Comparison of ENCODE assay signal across 11 cellular contexts in the genomic region with DNA sequence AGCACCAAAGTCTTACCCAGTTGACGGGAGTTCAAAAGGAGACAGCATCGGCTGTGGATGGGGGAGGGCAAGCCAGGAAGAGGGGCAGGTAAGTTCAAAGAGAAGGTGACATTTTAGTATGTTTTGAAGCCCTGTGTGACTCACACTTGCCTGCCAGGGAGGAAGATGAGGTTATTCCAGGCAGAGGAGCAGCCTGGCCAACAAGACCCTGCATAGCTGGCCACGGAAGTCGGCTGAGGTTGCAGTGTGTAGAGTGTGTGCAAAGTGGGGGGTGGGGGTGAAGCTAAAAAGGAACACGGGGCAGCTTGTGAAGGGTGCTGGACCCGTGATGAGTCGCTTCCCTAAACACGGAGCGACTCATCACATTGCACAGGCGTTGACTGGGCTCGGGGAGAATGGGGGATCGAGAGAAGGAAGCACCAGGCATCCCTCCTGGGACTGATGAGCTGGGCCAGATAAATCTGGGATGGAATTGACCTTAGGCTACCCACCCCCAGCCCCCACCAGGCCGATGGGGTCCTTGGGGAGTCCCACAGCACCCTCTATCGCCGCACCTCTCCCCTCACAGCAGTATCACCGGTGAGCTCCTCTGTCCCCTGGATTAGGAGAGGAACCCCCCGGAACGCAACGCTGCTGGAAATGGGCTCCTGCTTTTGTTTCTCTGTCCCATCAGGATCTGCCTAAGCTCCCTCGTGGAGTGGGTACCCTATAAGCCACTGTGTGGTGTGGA.
DNase-seq lines count a peak whose midpoint lies in the region; ATAC-seq and TF ChIP-seq lines count a peak whose summit lies in the region.
"Had no signal": no experiment of that assay in that cellular context is flagged by ENCODE, and none has a peak within 500 bp of the region (broad histone marks: within the 10 kb centered on the region; RNA-seq: fewer than 3 reads in every experiment).

No MANE protein-coding gene starts in this region.

- H3K4me3 Mint-ChIP-seq in activated CD4-positive, alpha-beta T cell treated with anti-CD3 and anti-CD28 coated beads for 36 hours: peak overlapping the region; percentile 52
- H3K4me3 Mint-ChIP-seq: H9 had no signal

- H3K27me3 Mint-ChIP-seq in activated CD4-positive, alpha-beta T cell treated with anti-CD3 and anti-CD28 coated beads for 36 hours: no peaks in the 10 kb centered on the region

- peaks cover 97% of the 10 kb centered on the region for H3K4me1 Mint-ChIP-seq in activated CD4-positive, alpha-beta T cell treated with anti-CD3 and anti-CD28 coated beads for 36 hours
- H3K4me1 Mint-ChIP-seq: H9 had no signal

- H3K4me1 ChIP-seq in HCT116 (ENCODE audit: control insufficient read depth in 1 of 2, insufficient read depth in 2 of 2, low read length in 2 of 2) (peaks cover 18 to 38% of the 10 kb centered on the region in 2 experiments; a peak in 3 of 4 replicates), ascending aorta (no peaks in the 10 kb centered on the region)

- no peak overlapping the region; the same call in 1 of the 2 replicates for H3K27ac ChIP-seq in HCT116 (ENCODE audit: low read depth, low read length)
- H3K27ac ChIP-seq in ascending aorta: no peak overlapping the region

- TF ChIP-seq CTCF in HCT116 (IDR thresholded peaks at IDR 0.05 in 2 of 3, conservative IDR thresholded peaks at IDR 0.05 in 1 of 3; ENCODE audit: borderline replicate concordance in 1 of 3, insufficient read depth in 1 of 3, low read depth in 2 of 3, low read length in 2 of 3) (no peak), ascending aorta (IDR thresholded peaks at IDR 0.05) (no peak)

- TF ChIP-seq RAD21 in HCT116 (IDR thresholded peaks at IDR 0.05; ENCODE audit: low read depth): no peak

- peak overlapping the region; percentile 85 for H2AFZ ChIP-seq in HCT116 (ENCODE audit: low read depth, low read length, poor library complexity, severe bottlenecking)

- H3K36me3 ChIP-seq in HCT116 (ENCODE audit: control insufficient read depth in 1 of 2, insufficient read depth in 2 of 2, low read length in 2 of 2) (no peaks in the 10 kb centered on the region), ascending aorta (no peaks in the 10 kb centered on the region)

- H3K9ac ChIP-seq in HCT116 (ENCODE audit: low read length): no peak overlapping the region

- RAD21 ChIA-PET in HCT116 (lab: Charles Lee; ENCODE audit: low non-redundant PET in 1 of 2, low total read pairs in 2 of 2, uncharacterized antibody in 2 of 2, unreplicated experiment in 2 of 2): interaction anchor here in 1 of 2 experiments (0.6 to 0.7 kb wide), 2 partner anchors 162 to 954 kb away, joined by 4 to 5 read pairs; no protein-coding TSS in a partner anchor

- H3K79me2 ChIP-seq in HCT116 (ENCODE audit: insufficient read depth, low read length): no peaks in the 10 kb centered on the region

- peaks cover 6% of the 10 kb centered on the region for H3K36me3 Mint-ChIP-seq in activated CD4-positive, alpha-beta T cell treated with anti-CD3 and anti-CD28 coated beads for 36 hours (ENCODE audit: low read depth)

- DNase-seq in HCT116 (ENCODE audit: low read depth, low spot score) (peak; percentile 38), ascending aorta (ENCODE audit: low spot score in 2 of 2) (no peak), NCI-H1694 treated with DMSO at 0.1 percent for 48 hours (lab: John Stamatoyannopoulos, UW) (no peak), NCI-H1694 (lab: John Stamatoyannopoulos, UW) (no peak)
- peak; percentile 86 for DNase-seq in activated CD4-positive, alpha-beta T cell treated with anti-CD3 and anti-CD28 coated beads for 36 hours
- DNase-seq in central memory CD4-positive, alpha-beta T cell: peak; percentile 70
- DNase-seq in stimulated activated CD4-positive, alpha-beta T cell treated with anti-CD3 and anti-CD28 coated beads, Interleukin-4, amount 100 ng/mL, for 48 hours (ENCODE audit: low read depth in 2 of 2): peak; percentile 49 to 53
- DNase-seq: EL, H9, NCI-H1417 had no signal

- ATAC-seq in HCT116 (peak; percentile 76), HG02763 (IDR thresholded peaks at IDR 0.05; ENCODE audit: unreplicated experiment) (no peak)
- ATAC-seq in activated CD4-positive, alpha-beta T cell treated with anti-CD3 and anti-CD28 coated beads for 36 hours: peak; percentile 67

- H3K27me3 ChIP-seq in HCT116 (ENCODE audit: insufficient read depth, low read length) (no peaks in the 10 kb centered on the region), ascending aorta (no peaks in the 10 kb centered on the region)

- H3K9me3 Mint-ChIP-seq in activated CD4-positive, alpha-beta T cell treated with anti-CD3 and anti-CD28 coated beads for 36 hours (ENCODE audit: low read depth): no peaks in the 10 kb centered on the region
- H3K9me3 Mint-ChIP-seq: H9 had no signal

- intact Hi-C loops in HCT116 (cut with micrococcal nuclease) (loop anchor here (5.0 kb wide), 2 partner anchors 471 to 956 kb away; no protein-coding TSS in a partner anchor), ascending aorta (cut with DNase I) (no loop called here)
- intact Hi-C loops in activated CD4-positive, alpha-beta T cell treated with anti-CD3 and anti-CD28 coated beads for 36 hours (cut with DNase I, micrococcal nuclease): loop anchor here (1.0 to 5.0 kb wide), 10 partner anchors 59 to 456 kb away; partner anchors contain the start of gene IKZF1 (in 1 of the 2)

- POLR2A ChIA-PET in HCT116 (lab: Charles Lee): no interaction called here
- POLR2A ChIA-PET in activated CD4-positive, alpha-beta T cell treated with anti-CD3 and anti-CD28 coated beads for 36 hours (lab: Charles Lee): interaction anchor here (0.7 to 2.7 kb wide), 15 partner anchors 60 to 161 kb away, joined by 3 to 14 read pairs (median 4); partner anchors contain the start of gene IKZF1

- H3K9me3 ChIP-seq in HCT116 (ENCODE audit: control insufficient read depth in 1 of 2, insufficient read depth in 1 of 2, low read depth in 1 of 2, low read length in 2 of 2) (no peaks in the 10 kb centered on the region), ascending aorta (no peaks in the 10 kb centered on the region)

- H4K20me1 ChIP-seq in HCT116 (ENCODE audit: insufficient read depth): no peaks in the 10 kb centered on the region

- no peaks in the 10 kb centered on the region for H3K9me2 ChIP-seq in HCT116 (ENCODE audit: insufficient read depth)

- no peak for TF ChIP-seq POLR2A in HCT116 (IDR thresholded peaks at IDR 0.05; ENCODE audit: borderline replicate concordance, extremely low read depth, insufficient read depth, insufficient read length)

- CTCF ChIA-PET in HCT116 (lab: Charles Lee): interaction anchor here (1.1 to 2.9 kb wide), 6 partner anchors 8 to 956 kb away, joined by 3 to 27 read pairs (median 10); no protein-coding TSS in a partner anchor
- CTCF ChIA-PET in activated CD4-positive, alpha-beta T cell treated with anti-CD3 and anti-CD28 coated beads for 36 hours (lab: Charles Lee): interaction anchor here (0.6 to 8.0 kb wide), 39 partner anchors 9 to 214 kb away, joined by 3 to 126 read pairs (median 5); partner anchors contain the start of gene IKZF1

- H3K27ac Mint-ChIP-seq in activated CD4-positive, alpha-beta T cell treated with anti-CD3 and anti-CD28 coated beads for 36 hours: peak overlapping the region; percentile 89

- H3K4me2 ChIP-seq in HCT116 (ENCODE audit: low read length): peak overlapping the region; percentile 71

- H3K4me3 ChIP-seq in HCT116 (replicated peaks in 1 of 2; ENCODE audit: low read depth in 1 of 2, low read length in 2 of 2): peak overlapping the region in 1 of 2 experiments; percentile 43; a peak in 2 of 4 replicates
- H3K4me3 ChIP-seq in ascending aorta: no peak overlapping the region

- no TSS peak for BruUV-seq in HCT116 (replicated peaks; lab: Mats Ljungman, UMichigan)

TF ChIP-seq in HCT116, 20 proteins besides CTCF, POLR2A, EP300 and RAD21:
- TF ChIP-seq JUND (IDR thresholded peaks at IDR 0.05): peak; percentile 59
- TF ChIP-seq SP1 (IDR thresholded peaks at IDR 0.05; ENCODE audit: low read depth): peak; percentile 65
- TF ChIP-seq FOSL1 (IDR thresholded peaks at IDR 0.05; ENCODE audit: low read depth): peak; percentile 71
- no peak for TF ChIP-seq ZNF274 (IDR thresholded peaks at IDR 0.05; ENCODE audit: low read depth, low read length)
- peak; percentile 98 for TF ChIP-seq TCF7L2 (IDR thresholded peaks at IDR 0.05; ENCODE audit: borderline replicate concordance, extremely low read depth, insufficient read depth, insufficient read length)
- TF ChIP-seq CEBPB (IDR thresholded peaks at IDR 0.05; ENCODE audit: low read depth): 0 out of 2 replicates have a peak, but pooled peaks have one; percentile 14

Comparison
In these comparisons a context has a peak if more than half of its experiments do, and no peak if none do; other contexts are left out.
1. DNase-seq: peak in HCT116 (single experiment), activated CD4-positive, alpha-beta T cell treated with anti-CD3 and anti-CD28 coated beads for 36 hours (single experiment), central memory CD4-positive, alpha-beta T cell (single experiment) and stimulated activated CD4-positive, alpha-beta T cell treated with anti-CD3 and anti-CD28 coated beads, Interleukin-4, amount 100 ng/mL, for 48 hours (2 of 2); none in ascending aorta (0 of 2), NCI-H1694 treated with DMSO at 0.1 percent for 48 hours (single experiment) and NCI-H1694 (single experiment).